8 cellular contexts compared by ENCODE assay signal in the genomic region with DNA sequence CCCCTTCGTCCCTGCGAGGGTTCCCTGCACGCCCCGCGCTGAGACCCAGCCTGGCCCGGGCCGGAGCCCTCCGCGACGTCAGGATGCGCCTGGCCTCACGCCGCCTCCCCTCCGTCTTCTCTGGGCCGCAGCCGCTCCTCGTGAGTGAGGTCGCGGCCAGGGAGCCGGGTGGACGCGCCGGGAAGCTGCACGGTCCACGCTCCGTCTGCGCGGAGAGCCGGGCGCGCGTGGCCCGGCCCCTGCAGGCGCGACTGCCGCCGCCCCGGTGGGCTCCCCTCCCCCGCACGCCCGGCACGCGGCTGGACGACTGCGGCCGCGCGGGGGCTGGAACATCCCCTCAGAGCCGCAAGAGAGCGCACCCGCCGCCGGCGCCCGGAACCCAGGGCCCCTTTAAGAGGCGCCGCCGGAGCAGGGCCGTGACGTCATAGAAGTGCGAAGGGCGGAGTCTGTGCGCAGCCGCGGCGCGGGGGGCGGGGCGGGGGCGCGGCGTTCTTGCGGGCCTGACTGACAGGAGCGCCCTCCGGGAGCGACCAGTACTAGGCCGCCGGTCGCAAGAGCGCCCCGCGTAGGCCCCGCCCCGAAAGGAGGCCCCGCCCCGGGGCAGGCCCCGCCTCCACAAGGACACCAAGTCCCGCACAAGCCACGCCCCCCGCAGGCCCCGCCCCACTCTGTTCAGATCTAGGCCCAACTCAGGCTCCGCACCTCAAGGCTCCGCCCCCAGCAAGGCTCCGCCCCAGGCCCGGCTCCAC. TPM values are rescaled to one million over a fixed set of nuclear protein-coding genes. Genes with fewer than 3 reads are reported as not detected.
DNase-seq lines count a peak whose midpoint lies in the region; TF ChIP-seq lines count a peak whose summit lies in the region.

No MANE protein-coding gene starts in this region.

- no peaks in the 10 kb centered on the region for H3K9me3 ChIP-seq in HAP-1
- H3K9me3 ChIP-seq in SJCRH30 (replicated peaks) = no peaks in the 10 kb centered on the region
- H3K9me3 ChIP-seq in suprapubic skin = no peaks in the 10 kb centered on the region

- H3K36me3 ChIP-seq in HAP-1 (replicated peaks) = peaks cover 10% of the 10 kb centered on the region
- H3K36me3 ChIP-seq in SJCRH30 = no peaks in the 10 kb centered on the region
- H3K36me3 ChIP-seq in suprapubic skin = no peaks in the 10 kb centered on the region

- peak in 1 of 2 donors; percentile 27 for TF ChIP-seq POLR2A in suprapubic skin (IDR thresholded peaks at IDR 0.05)

- 0% methylated on average over 40 of the region's 95 CpGs for WGBS in suprapubic skin

- in situ Hi-C loops in HAP-1 (cut with MboI; ENCODE audit: low sequenced_read_pairs) = no loop called here

- peaks cover 9% of the 10 kb centered on the region for H3K36me3 Mint-ChIP-seq in activated naive CD4-positive, alpha-beta T cell treated with anti-CD3 and anti-CD28 coated beads, Interleukin-2, amount 10 ng/mL, durations not matched to agents 7 days and 5 days

- H3K4me3 ChIP-seq in HAP-1 = peak overlapping the region; percentile 64
- H3K4me3 ChIP-seq in SJCRH30 = peak overlapping the region; percentile 65
- peak overlapping the region; percentile 65 for H3K4me3 ChIP-seq in suprapubic skin

- peak; percentile 99 for DNase-seq in GDM1 (lab: John Stamatoyannopoulos, UW)
- peak; percentile 92 to 100 for DNase-seq in HAP-1 (ENCODE audit: low spot score in 2 of 2)
- peak; percentile 97 for DNase-seq in M059J (ENCODE audit: low read depth)
- DNase-seq in SJCRH30 = peak; percentile 96 to 99
- DNase-seq in activated naive CD4-positive, alpha-beta T cell treated with anti-CD3 and anti-CD28 coated beads, Interleukin-2, amount 10 ng/mL, durations not matched to agents 7 days and 5 days = peak; percentile 100
- DNase-seq in germinal center (ENCODE audit: low spot score) = peak; percentile 98
- peak; percentile 90 to 100 (median 100) for DNase-seq in nucleus accumbens (lab: John Stamatoyannopoulos, UW)
- peak; percentile 100 for DNase-seq in suprapubic skin (ENCODE audit: low spot score in 2 of 2)

- peak overlapping the region; percentile 17 for H3K27ac Mint-ChIP-seq in activated naive CD4-positive, alpha-beta T cell treated with anti-CD3 and anti-CD28 coated beads, Interleukin-2, amount 10 ng/mL, durations not matched to agents 7 days and 5 days

- H3K27me3 ChIP-seq in HAP-1 (ENCODE audit: low read depth) = no peaks in the 10 kb centered on the region
- H3K27me3 ChIP-seq in SJCRH30 = no peaks in the 10 kb centered on the region
- H3K27me3 ChIP-seq in suprapubic skin = no peaks in the 10 kb centered on the region

- peak overlapping the region; percentile 69 for H3K4me3 Mint-ChIP-seq in activated naive CD4-positive, alpha-beta T cell treated with anti-CD3 and anti-CD28 coated beads, Interleukin-2, amount 10 ng/mL, durations not matched to agents 7 days and 5 days

- CTCF ChIA-PET in activated naive CD4-positive, alpha-beta T cell treated with anti-CD3 and anti-CD28 coated beads, Interleukin-2, amount 10 ng/mL, durations not matched to agents 7 days and 5 days (lab: Charles Lee) = interaction anchor here (1.2 kb wide), 1 partner anchor 13 kb away, joined by 3 read pairs; no protein-coding TSS in a partner anchor

- H3K9me3 Mint-ChIP-seq in activated naive CD4-positive, alpha-beta T cell treated with anti-CD3 and anti-CD28 coated beads, Interleukin-2, amount 10 ng/mL, durations not matched to agents 7 days and 5 days = peaks cover 3% of the 10 kb centered on the region

- H3K27ac ChIP-seq in SJCRH30 = no peak overlapping the region
- H3K27ac ChIP-seq in suprapubic skin = peak overlapping the region; percentile 79

- peak in 1 of 2 donors; percentile 24 for TF ChIP-seq CTCF in suprapubic skin (IDR thresholded peaks at IDR 0.05)

- TF ChIP-seq EP300 in suprapubic skin (IDR thresholded peaks at IDR 0.05) = no peak

- H3K27me3 Mint-ChIP-seq in activated naive CD4-positive, alpha-beta T cell treated with anti-CD3 and anti-CD28 coated beads, Interleukin-2, amount 10 ng/mL, durations not matched to agents 7 days and 5 days = peaks cover 20% of the 10 kb centered on the region

- peaks cover 43% of the 10 kb centered on the region for H3K4me1 ChIP-seq in HAP-1
- no peaks in the 10 kb centered on the region for H3K4me1 ChIP-seq in SJCRH30
- H3K4me1 ChIP-seq in suprapubic skin = peaks cover 55% of the 10 kb centered on the region

- peaks cover 51% of the 10 kb centered on the region for H3K4me1 Mint-ChIP-seq in activated naive CD4-positive, alpha-beta T cell treated with anti-CD3 and anti-CD28 coated beads, Interleukin-2, amount 10 ng/mL, durations not matched to agents 7 days and 5 days

RNA-seq across cellular contexts. Expression of a gene that starts 0.4 kb away (rescaled TPM):
- total RNA-seq in M059J (2014; rRNA removed; shearing (Covaris generic)) = 13.0 and 15.3 TPM in 2 replicates
- total RNA-seq in SJCRH30 (2014; rRNA removed; shearing (Covaris generic)) = 18.9 and 22.4 TPM in 2 replicates
- total RNA-seq in suprapubic skin = 10 to 100 TPM; 28.1 to 39.1 (median 32.3) TPM
